8 cellular contexts compared by ENCODE assay signal in the genomic region with DNA sequence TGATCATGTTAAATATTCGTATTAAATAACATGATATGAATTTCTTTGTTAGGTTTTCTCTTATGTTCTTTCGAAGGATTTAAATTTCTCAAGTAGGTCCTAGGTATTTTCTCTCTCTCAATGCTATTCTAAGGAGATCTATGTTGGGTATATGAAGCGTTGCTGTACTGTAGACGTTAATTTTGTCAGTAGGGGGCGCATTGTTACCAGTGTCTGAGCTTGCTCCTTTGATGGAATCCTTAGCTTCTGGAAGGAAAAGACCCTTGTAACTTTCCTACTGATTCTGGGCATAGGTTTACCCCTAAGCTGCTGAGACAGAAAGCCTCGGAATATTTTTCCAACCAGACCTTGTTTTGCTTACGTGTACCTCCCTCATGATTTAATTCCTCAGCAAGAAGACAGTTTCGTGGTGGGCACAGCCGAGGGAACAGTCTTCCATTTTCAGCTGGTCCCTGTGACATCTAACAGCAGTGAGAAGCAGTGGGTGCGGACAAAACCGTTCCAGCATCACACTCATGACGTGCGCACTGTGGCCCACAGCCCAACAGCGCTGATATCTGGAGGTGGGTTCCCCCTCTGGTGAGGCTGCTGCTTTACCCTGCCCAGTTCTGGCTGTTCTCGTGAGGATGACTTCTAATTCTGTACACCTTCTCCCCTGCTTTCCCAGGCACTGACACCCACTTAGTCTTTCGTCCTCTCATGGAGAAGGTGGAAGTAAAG. TPM values are rescaled to one million over a fixed set of nuclear protein-coding genes. Genes with fewer than 3 reads are reported as not detected.
A peak's percentile ranks its signal among the peaks of the same experiment; 100 is the strongest.
DNase-seq lines count a peak whose midpoint lies in the region; ATAC-seq and TF ChIP-seq lines count a peak whose summit lies in the region.

No MANE protein-coding gene starts in this region.

- H3K4me1 ChIP-seq in DND-41 (ENCODE audit: insufficient read depth, low read length) (no peaks in the 10 kb centered on the region), Peyer's patch (no peaks in the 10 kb centered on the region), ascending aorta (peaks cover 0 to 6% of the 10 kb centered on the region in 2 donors), heart right ventricle (no peaks in the 10 kb centered on the region)

- no peak overlapping the region for H3K9ac ChIP-seq in DND-41 (ENCODE audit: low read depth, low read length)

- WGBS in heart right ventricle, 2 donors, result 60 to 66% methylated on average over 16 of the region's 16 CpGs

- peak; percentile 82 for TF ChIP-seq CTCF in DND-41 (IDR thresholded peaks at IDR 0.05; ENCODE audit: borderline replicate concordance, extremely low read depth, low read length, poor library complexity, severe bottlenecking)
- TF ChIP-seq CTCF in Peyer's patch (IDR thresholded peaks at IDR 0.05), result peak; percentile 42 to 95 (median 86)
- TF ChIP-seq CTCF in ascending aorta (IDR thresholded peaks at IDR 0.05), result peak; percentile 72 to 81 (median 77)
- TF ChIP-seq CTCF in heart right ventricle (IDR thresholded peaks at IDR 0.05), result peak; percentile 64 to 90 (median 83)

- DNase-seq in DND-41 (peak; percentile 59), Peyer's patch (peak in 2 of 3 donors; percentile 46 to 82), ascending aorta (ENCODE audit: low spot score in 2 of 2) (peak in 1 of 2 donors; percentile 76), heart right ventricle (peak in 1 of 2 donors; percentile 75), renal cortical epithelial cell (ENCODE audit: low read depth) (peak; percentile 67), GOT3 (lab: John Stamatoyannopoulos, UW) (no peak)
- peak; percentile 64 for DNase-seq in Jurkat, Clone E6-1 (ENCODE audit: low read depth, low spot score)

- H4K20me1 ChIP-seq in DND-41 (ENCODE audit: insufficient read depth, low read length), result peaks cover 3% of the 10 kb centered on the region; the same call in 1 of the 2 replicates

- H3K79me2 ChIP-seq in DND-41 (ENCODE audit: insufficient read depth, low read length), result peaks cover 5% of the 10 kb centered on the region; the same call in 1 of the 2 replicates

- no peaks in the 10 kb centered on the region for H3K27me3 ChIP-seq in DND-41 (ENCODE audit: insufficient read depth, low read length, poor library complexity)
- H3K27me3 ChIP-seq in Peyer's patch, result no peaks in the 10 kb centered on the region
- H3K27me3 ChIP-seq in ascending aorta, result no peaks in the 10 kb centered on the region
- H3K27me3 ChIP-seq in heart right ventricle, result no peaks in the 10 kb centered on the region

- H3K9me3 ChIP-seq in DND-41 (ENCODE audit: insufficient read depth, low read length, severe bottlenecking), result no peaks in the 10 kb centered on the region
- H3K9me3 ChIP-seq in Peyer's patch, result no peaks in the 10 kb centered on the region
- H3K9me3 ChIP-seq in ascending aorta, result no peaks in the 10 kb centered on the region
- no peaks in the 10 kb centered on the region for H3K9me3 ChIP-seq in heart right ventricle

- peaks cover 85% of the 10 kb centered on the region for H3K36me3 ChIP-seq in DND-41 (ENCODE audit: insufficient read depth, low read length)
- H3K36me3 ChIP-seq in Peyer's patch, result peaks cover 0 to 63% (median 0%) of the 10 kb centered on the region in 3 donors
- peaks cover 25 to 53% of the 10 kb centered on the region in 2 donors for H3K36me3 ChIP-seq in ascending aorta
- H3K36me3 ChIP-seq in heart right ventricle, result peaks cover 0 to 97% (median 36%) of the 10 kb centered on the region in 9 donors

- peak; percentile 95 for ATAC-seq in DND-41 (ENCODE audit: insufficient read depth, low read depth)
- ATAC-seq in heart right ventricle, result peak; percentile 62 to 89 (median 81)
- ATAC-seq in HG02798 (IDR thresholded peaks at IDR 0.05; ENCODE audit: poor library complexity, unreplicated experiment), result no peak

- H2AFZ ChIP-seq in DND-41 (ENCODE audit: low read depth, low read length), result no peak overlapping the region

- H3K4me3 ChIP-seq in DND-41 (ENCODE audit: low read depth in 1 of 2, low read length in 2 of 2), result no peak overlapping the region
- no peak overlapping the region for H3K4me3 ChIP-seq in Jurkat, Clone E6-1 (ENCODE audit: low read length)
- no peak overlapping the region for H3K4me3 ChIP-seq in Peyer's patch
- H3K4me3 ChIP-seq in ascending aorta, result no peak overlapping the region
- H3K4me3 ChIP-seq in heart right ventricle, result no peak overlapping the region

- no peak overlapping the region for H3K4me2 ChIP-seq in DND-41 (ENCODE audit: insufficient read depth, low read length)

- TF ChIP-seq POLR2A in Peyer's patch (IDR thresholded peaks at IDR 0.05), result no peak

- H3K27ac ChIP-seq in DND-41 (ENCODE audit: low read length) (no peak overlapping the region), Peyer's patch (no peak overlapping the region), ascending aorta (no peak overlapping the region), heart right ventricle (no peak overlapping the region)

- intact Hi-C loops in ascending aorta (cut with DNase I), result loop anchor here (1.0 to 5.0 kb wide), 2 partner anchors 37 to 137 kb away; partner anchors contain the start of gene SNTB2
- intact Hi-C loops in heart right ventricle (cut with DNase I), result loop anchor here in 8 of 10 donors (1.0 to 5.0 kb wide), 5 partner anchors 132 to 138 kb away; no protein-coding TSS in a partner anchor

RNA-seq across cellular contexts. Expression of gene UTP4, which starts 17.9 kb away (rescaled TPM):
- polyA plus RNA-seq in Jurkat, Clone E6-1 (2012; ENCODE audit: insufficient read depth, insufficient read length), result 159 TPM
- total RNA-seq in Peyer's patch (10 to 100 TPM in 3 of 4 donors, 1 to 10 TPM in 1; 8.9 to 19.4 (median 13.1) TPM), ascending aorta (45.9 TPM), heart right ventricle (10 to 100 TPM; 19.1 to 32.8 (median 26.8) TPM), renal cortical epithelial cell (24.0 and 37.5 TPM in 2 replicates)
- 10 to 100 TPM; 13.0 to 22.8 TPM for polyA plus RNA-seq in heart right ventricle

RNA-seq across cellular contexts. Expression of gene CHTF8, which starts 17.9 kb away (rescaled TPM):
- polyA plus RNA-seq in Jurkat, Clone E6-1 (2012; ENCODE audit: insufficient read depth, insufficient read length), result 148 TPM
- 10 to 100 TPM; 53.9 to 68.7 (median 60.2) TPM for total RNA-seq in Peyer's patch
- 41.3 TPM for total RNA-seq in ascending aorta
- total RNA-seq in heart right ventricle, result 10 to 100 TPM; 46.1 to 80.6 (median 55.6) TPM
- 10 to 100 TPM; 17.2 to 38.0 TPM for polyA plus RNA-seq in heart right ventricle
- total RNA-seq in renal cortical epithelial cell, result 67.7 and 103 TPM in 2 replicates

RNA-seq across cellular contexts. Expression of gene SNTB2, which starts 36.7 kb away (rescaled TPM):
- 3.3 TPM for polyA plus RNA-seq in Jurkat, Clone E6-1 (2012; ENCODE audit: insufficient read depth, insufficient read length)
- total RNA-seq in Peyer's patch (100 to 1,000 TPM in 1 of 4 donors, 10 to 100 TPM in 3; 14.5 to 140 (median 28.7) TPM), ascending aorta (19.7 TPM), heart right ventricle (10 to 100 TPM in 3 of 10 donors, 1 to 10 TPM in 7; 8.1 to 15.7 (median 9.5) TPM), renal cortical epithelial cell (18.9 and 31.3 TPM in 2 replicates)
- polyA plus RNA-seq in heart right ventricle, result 1 to 10 TPM; 3.0 to 4.0 TPM

RNA-seq across cellular contexts. Expression of gene HAS3, which starts 44.9 kb away (rescaled TPM):
- polyA plus RNA-seq in Jurkat, Clone E6-1 (2012; ENCODE audit: insufficient read depth, insufficient read length), result 1.8 TPM
- total RNA-seq in Peyer's patch (1 to 10 TPM; 1.1 to 2.5 (median 1.2) TPM), ascending aorta (not detected), heart right ventricle (1 to 10 TPM in 1 of 10 donors, under 1 TPM in 9; 0.15 to 1.8 (median 0.38) TPM), renal cortical epithelial cell (15.5 and 22.8 TPM in 2 replicates)
- under 1 TPM; 0.22 to 0.65 TPM for polyA plus RNA-seq in heart right ventricle
